In genomic region chr17:17269926-17270773, GRCh38 we compare ENCODE assay signal across 9 cellular contexts. TPM values are rescaled to one million over a fixed set of nuclear protein-coding genes. Genes with fewer than 3 reads are reported as not detected.
DNase-seq lines count a peak whose midpoint lies in the region; ATAC-seq and TF ChIP-seq lines count a peak whose summit lies in the region.
"Had no signal": no experiment of that assay in that cellular context is flagged by ENCODE, and none has a peak within 500 bp of the region (broad histone marks: within the 10 kb centered on the region; RNA-seq: fewer than 3 reads in every experiment).

No MANE protein-coding gene starts in this region.

- H3K36me3 ChIP-seq in psoas muscle (ENCODE audit: insufficient read depth in 1 of 2, low read depth in 1 of 2) = peaks cover 11 to 99% of the 10 kb centered on the region in 2 donors

- peaks cover 7% of the 10 kb centered on the region for H3K4me1 ChIP-seq in psoas muscle

- intact Hi-C loops in activated CD4-positive, alpha-beta T cell treated with anti-CD3 and anti-CD28 coated beads, Interleukin-2, amount 10 ng/mL, durations not matched to agents 24 days and 14 days (cut with micrococcal nuclease) = no loop called here
- intact Hi-C loops in psoas muscle (cut with DNase I) = no loop called here

- H3K4me3 ChIP-seq in AG04449 (ENCODE audit: low read depth, low read length) = no peak overlapping the region
- H3K4me3 ChIP-seq in fibroblast of villous mesenchyme (ENCODE audit: low read depth, low read length) = no peak overlapping the region
- no peak overlapping the region for H3K4me3 ChIP-seq in psoas muscle

- H3K27ac ChIP-seq in psoas muscle = no peak overlapping the region

- ATAC-seq in psoas muscle = no peak
- no peak for ATAC-seq in HG02798 (IDR thresholded peaks at IDR 0.05; ENCODE audit: poor library complexity, unreplicated experiment)

- H3K27ac Mint-ChIP-seq in activated CD4-positive, alpha-beta T cell treated with anti-CD3 and anti-CD28 coated beads, Interleukin-2, amount 10 ng/mL, durations not matched to agents 24 days and 14 days = peak overlapping the region; percentile 29

- in situ Hi-C loops in GM13976 (cut with MboI; ENCODE audit: low sequenced_read_pairs, unreplicated experiment) = no loop called here

- no peaks in the 10 kb centered on the region for H3K27me3 Mint-ChIP-seq in activated CD4-positive, alpha-beta T cell treated with anti-CD3 and anti-CD28 coated beads, Interleukin-2, amount 10 ng/mL, durations not matched to agents 24 days and 14 days

- H3K36me3 Mint-ChIP-seq in activated CD4-positive, alpha-beta T cell treated with anti-CD3 and anti-CD28 coated beads, Interleukin-2, amount 10 ng/mL, durations not matched to agents 24 days and 14 days (ENCODE audit: low read depth) = peaks cover 39% of the 10 kb centered on the region

- CTCF ChIA-PET in AG04449 (lab: Yijun Ruan, JAX) = interaction anchor here (0.7 to 2.3 kb wide), 6 partner anchors 8 to 63 kb away, joined by 3 to 10 read pairs (median 4); partner anchors contain the start of gene COPS3

- no peaks in the 10 kb centered on the region for H3K9me3 Mint-ChIP-seq in activated CD4-positive, alpha-beta T cell treated with anti-CD3 and anti-CD28 coated beads, Interleukin-2, amount 10 ng/mL, durations not matched to agents 24 days and 14 days

- no peaks in the 10 kb centered on the region for H3K4me1 Mint-ChIP-seq in activated CD4-positive, alpha-beta T cell treated with anti-CD3 and anti-CD28 coated beads, Interleukin-2, amount 10 ng/mL, durations not matched to agents 24 days and 14 days

- DNase-seq in AG04449 (ENCODE audit: low read depth, low spot score) (no peak), GM13976 (ENCODE audit: low spot score) (no peak), fibroblast of villous mesenchyme (ENCODE audit: low read depth) (peak; percentile 4), psoas muscle (no peak), glomerular visceral epithelial cell (ENCODE audit: extremely low spot score) (no peak), NCI-H2171 treated with DMSO at 0.1 percent for 48 hours (lab: John Stamatoyannopoulos, UW) (no peak)
- DNase-seq in activated CD4-positive, alpha-beta T cell treated with anti-CD3 and anti-CD28 coated beads, Interleukin-2, amount 10 ng/mL, durations not matched to agents 24 days and 14 days = peak; percentile 71
- DNase-seq: DMS79 treated with DMSO at 0.1 percent for 48 hours had no signal

- H3K27me3 ChIP-seq in psoas muscle (ENCODE audit: insufficient read depth in 3 of 3, low read length in 2 of 3) = no peaks in the 10 kb centered on the region

- H3K9me3 ChIP-seq in psoas muscle = no peaks in the 10 kb centered on the region

- WGBS in psoas muscle, 3 donors = 87 to 91% (median 90%) methylated on average over 9 of the region's 9 CpGs

- no peak overlapping the region for H3K4me3 Mint-ChIP-seq in activated CD4-positive, alpha-beta T cell treated with anti-CD3 and anti-CD28 coated beads, Interleukin-2, amount 10 ng/mL, durations not matched to agents 24 days and 14 days

- TF ChIP-seq CTCF in AG04449 (IDR thresholded peaks at IDR 0.05; ENCODE audit: insufficient read depth, low read length, missing control alignments) (peak; percentile 5), GM13976 (IDR thresholded peaks at IDR 0.05; ENCODE audit: borderline replicate concordance, control extremely low read depth, extremely low read depth, insufficient read depth, missing control alignments) (peak; percentile 30), fibroblast of villous mesenchyme (IDR thresholded peaks at IDR 0.05; ENCODE audit: insufficient read depth, low read depth, low read length) (peak; percentile 36), psoas muscle (IDR thresholded peaks at IDR 0.05) (no peak)

- POLR2A ChIA-PET in AG04449 (lab: Yijun Ruan, JAX) = no interaction called here

RNA-seq across cellular contexts. Expression of gene COPS3, which starts 10.9 kb away (rescaled TPM):
- total RNA-seq in activated CD4-positive, alpha-beta T cell treated with anti-CD3 and anti-CD28 coated beads, Interleukin-2, amount 10 ng/mL, durations not matched to agents 24 days and 14 days = 125 and 133 TPM in 2 replicates
- total RNA-seq in fibroblast of villous mesenchyme (82.8 and 93.7 TPM in 2 replicates), psoas muscle (100 to 1,000 TPM in 3 of 4 donors, 10 to 100 TPM in 1; 99.8 to 154 (median 131) TPM)
- 100 to 1,000 TPM; 111 to 164 (median 140) TPM for polyA plus RNA-seq in psoas muscle

RNA-seq across cellular contexts. Expression of gene NT5M, which starts 33.0 kb away (rescaled TPM):
- 7.1 and 8.1 TPM in 2 replicates for total RNA-seq in activated CD4-positive, alpha-beta T cell treated with anti-CD3 and anti-CD28 coated beads, Interleukin-2, amount 10 ng/mL, durations not matched to agents 24 days and 14 days
- 1.3 TPM in 2 replicates for total RNA-seq in fibroblast of villous mesenchyme
- total RNA-seq in psoas muscle = 10 to 100 TPM in 1 of 4 donors, 1 to 10 TPM in 3; 6.0 to 11.0 (median 7.5) TPM
- polyA plus RNA-seq in psoas muscle = 10 to 100 TPM in 2 of 3 donors, 1 to 10 TPM in 1; 6.2 to 11.5 (median 10.3) TPM

RNA-seq across cellular contexts. Expression of gene FLCN, which starts 33.2 kb away (rescaled TPM):
- 34.1 and 34.7 TPM in 2 replicates for total RNA-seq in activated CD4-positive, alpha-beta T cell treated with anti-CD3 and anti-CD28 coated beads, Interleukin-2, amount 10 ng/mL, durations not matched to agents 24 days and 14 days
- total RNA-seq in fibroblast of villous mesenchyme (64.3 and 74.1 TPM in 2 replicates), psoas muscle (10 to 100 TPM; 38.7 to 79.4 (median 52.6) TPM)
- polyA plus RNA-seq in psoas muscle = 100 to 1,000 TPM in 1 of 3 donors, 10 to 100 TPM in 2; 42.0 to 106 (median 86.8) TPM

Comparison
In these comparisons a context has a peak if more than half of its experiments do, and no peak if none do; other contexts are left out.
1. DNase-seq: peak in activated CD4-positive, alpha-beta T cell treated with anti-CD3 and anti-CD28 coated beads, Interleukin-2, amount 10 ng/mL, durations not matched to agents 24 days and 14 days (single experiment) and fibroblast of villous mesenchyme (single experiment); none in AG04449 (single experiment), GM13976 (single experiment), psoas muscle (0 of 2), glomerular visceral epithelial cell (single experiment) and NCI-H2171 treated with DMSO at 0.1 percent for 48 hours (single experiment).